8 cellular contexts compared by ENCODE assay signal in the genomic region with DNA sequence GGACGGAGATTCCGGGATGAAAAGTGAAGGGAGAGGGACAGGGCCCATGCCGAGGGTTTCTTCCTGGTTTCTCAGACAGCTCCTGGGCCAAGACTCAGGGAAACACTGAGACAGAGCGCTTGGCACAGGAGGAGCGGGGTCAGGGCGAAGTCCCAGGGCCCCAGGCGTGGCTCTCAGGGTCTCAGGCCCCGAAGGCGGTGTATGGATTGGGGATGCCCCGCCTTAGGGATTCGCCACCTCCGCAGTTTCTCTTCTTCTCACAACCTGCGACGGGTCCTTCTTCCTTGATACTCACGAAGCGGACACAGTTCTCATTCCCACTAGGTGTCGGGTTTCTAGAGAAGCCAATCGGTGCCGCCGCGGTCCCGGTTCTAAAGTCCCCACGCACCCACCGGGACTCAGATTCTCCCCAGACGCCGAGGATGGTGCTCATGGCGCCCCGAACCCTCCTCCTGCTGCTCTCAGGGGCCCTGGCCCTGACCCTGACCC. TPM values are rescaled to one million over a fixed set of nuclear protein-coding genes. Genes with fewer than 3 reads are reported as not detected.
A peak's percentile ranks its signal among the peaks of the same experiment; 100 is the strongest.
DNase-seq lines count a peak whose midpoint lies in the region; ATAC-seq and TF ChIP-seq lines count a peak whose summit lies in the region.

No MANE protein-coding gene starts in this region.

- ATAC-seq in HG03159 (IDR thresholded peaks at IDR 0.05; ENCODE audit: unreplicated experiment), result peak; percentile 25

- H3K4me1 ChIP-seq in duodenal mucosa (ENCODE audit: control insufficient read depth in 1 of 2, insufficient read depth in 2 of 2, low read length in 2 of 2) (peaks cover 8 to 20% of the 10 kb centered on the region in 2 donors), testis (no peaks in the 10 kb centered on the region)

- H3K4me3 ChIP-seq in WI38 (ENCODE audit: low read depth, low read length), result peak overlapping the region; percentile 61
- H3K4me3 ChIP-seq in duodenal mucosa (ENCODE audit: low read depth in 1 of 2, low read length in 2 of 2), result peak overlapping the region; percentile 80 to 87
- peak overlapping the region; percentile 56 to 59 for H3K4me3 ChIP-seq in testis

- H3K9ac ChIP-seq in duodenal mucosa (ENCODE audit: low read depth in 1 of 2, low read length in 2 of 2), result peak overlapping the region; percentile 87 to 92

- intact Hi-C loops in testis (cut with DNase I; ENCODE audit: low total_unique reads), result no loop called here

- 1 to 12% methylated on average over 10 to 21 of the region's 28 CpGs for WGBS in testis, 2 donors

- H3K36me3 ChIP-seq in duodenal mucosa (ENCODE audit: control insufficient read depth in 1 of 2, insufficient read depth in 2 of 2, low read length in 2 of 2) (peaks cover 0 to 7% of the 10 kb centered on the region in 2 donors), testis (ENCODE audit: low read depth, missing control alignments) (no peaks in the 10 kb centered on the region)

- peak overlapping the region; percentile 83 for H3K27ac ChIP-seq in duodenal mucosa (ENCODE audit: low read depth, low read length)
- peak overlapping the region; percentile 63 to 91 for H3K27ac ChIP-seq in testis

- no peaks in the 10 kb centered on the region for H3K9me3 ChIP-seq in duodenal mucosa (ENCODE audit: control insufficient read depth in 1 of 2, low read length in 2 of 2)
- no peaks in the 10 kb centered on the region for H3K9me3 ChIP-seq in testis

- no peaks in the 10 kb centered on the region for H3K27me3 ChIP-seq in duodenal mucosa (ENCODE audit: control insufficient read depth in 1 of 2, insufficient read depth in 2 of 2, low read length in 2 of 2)
- H3K27me3 ChIP-seq in testis, result no peaks in the 10 kb centered on the region

- TF ChIP-seq POLR2A in testis (IDR thresholded peaks at IDR 0.05), result no peak

- TF ChIP-seq CTCF in WI38 (IDR thresholded peaks at IDR 0.05; ENCODE audit: low read depth, low read length) (no peak), testis (IDR thresholded peaks at IDR 0.05) (no peak)

- DNase-seq in activated gamma-delta T cell treated with Interleukin-2 at 50 U/mL for 16 hours, result peak; percentile 45
- no peak for DNase-seq in activated gamma-delta T cell (lab: John Stamatoyannopoulos, UW)
- DNase-seq in medulla oblongata (ENCODE audit: extremely low spot score), result peak; percentile 34
- DNase-seq in testis, result peak; percentile 19
- DNase-seq in HPDE6-E6E7 (ENCODE audit: extremely low spot score), result no peak

RNA-seq across cellular contexts. Expression of gene HLA-A, which starts 55.0 kb away (rescaled TPM):
- 100 to 1,000 TPM; 282 to 504 TPM for total RNA-seq in testis
- 586 TPM for polyA plus RNA-seq in testis (ENCODE audit: insufficient read depth, low read depth, low replicate concordance)

RNA-seq across cellular contexts. Expression of gene HLA-G, which starts 59.7 kb away (rescaled TPM):
- 1 to 10 TPM; 1.2 to 4.4 TPM for total RNA-seq in testis
- 7.4 TPM for polyA plus RNA-seq in testis (ENCODE audit: insufficient read depth, low read depth, low replicate concordance)

Comparison
In these comparisons a context has a peak if more than half of its experiments do, and no peak if none do; other contexts are left out.
1. DNase-seq: peak in activated gamma-delta T cell treated with Interleukin-2 at 50 U/mL for 16 hours (single experiment), medulla oblongata (single experiment) and testis (single experiment); none in activated gamma-delta T cell (single experiment) and HPDE6-E6E7 (single experiment).
2. Peak in every context shown above with its lines, with median percentiles within 50 percentile points of each other: H3K4me3 ChIP-seq.